ENCODE assay signal across 9 cellular contexts in the genomic region with DNA sequence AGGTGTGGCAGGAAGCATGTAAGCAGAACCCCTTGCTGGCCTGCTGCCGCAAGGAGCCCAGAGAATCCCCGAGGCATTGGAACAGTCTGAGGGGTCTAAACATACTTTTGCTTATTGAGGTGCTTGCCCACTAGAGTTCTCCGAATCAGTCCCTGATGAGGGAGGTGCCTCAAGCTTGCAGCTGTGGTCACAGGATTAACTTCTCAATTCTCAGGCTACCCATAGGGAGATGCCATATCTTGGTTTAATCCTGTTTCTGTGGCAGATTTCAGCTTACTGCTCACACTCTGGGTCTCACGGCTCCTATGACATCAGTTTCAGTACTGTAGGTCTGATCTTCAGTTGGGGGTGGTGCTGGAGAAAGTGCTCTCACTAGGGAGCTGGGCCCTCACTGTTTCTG. TPM values are rescaled to one million over a fixed set of nuclear protein-coding genes. Genes with fewer than 3 reads are reported as not detected.
DNase-seq lines count a peak whose midpoint lies in the region; ATAC-seq and TF ChIP-seq lines count a peak whose summit lies in the region.
"Had no signal": no experiment of that assay in that cellular context is flagged by ENCODE, and none has a peak within 500 bp of the region (broad histone marks: within the 10 kb centered on the region; RNA-seq: fewer than 3 reads in every experiment).

No MANE protein-coding gene starts in this region.

- H3K27me3 Mint-ChIP-seq in activated T-cell treated with anti-CD3 and anti-CD28 coated beads, Interleukin-2, amount 50 U/mL, for 72 hours (ENCODE audit: low read depth) = no peaks in the 10 kb centered on the region

- H3K4me3 Mint-ChIP-seq in activated T-cell treated with anti-CD3 and anti-CD28 coated beads, Interleukin-2, amount 50 U/mL, for 72 hours = no peak overlapping the region

- TF ChIP-seq POLR2A in esophagus muscularis mucosa (IDR thresholded peaks at IDR 0.05; ENCODE audit: low read depth) (no peak), suprapubic skin (IDR thresholded peaks at IDR 0.05) (no peak)

- H3K9me3 ChIP-seq in esophagus muscularis mucosa (no peaks in the 10 kb centered on the region), suprapubic skin (no peaks in the 10 kb centered on the region)

- no peaks in the 10 kb centered on the region for H3K27me3 ChIP-seq in esophagus muscularis mucosa
- H3K27me3 ChIP-seq in suprapubic skin = no peaks in the 10 kb centered on the region

- H3K27ac ChIP-seq in esophagus muscularis mucosa (replicated peaks in 1 of 4) (no peak overlapping the region), suprapubic skin (no peak overlapping the region)

- TF ChIP-seq EP300 in esophagus muscularis mucosa (IDR thresholded peaks at IDR 0.05) (no peak), suprapubic skin (IDR thresholded peaks at IDR 0.05) (no peak)

- H3K4me1 ChIP-seq in esophagus muscularis mucosa (no peaks in the 10 kb centered on the region), suprapubic skin (no peaks in the 10 kb centered on the region)

- H3K4me1 Mint-ChIP-seq in activated T-cell treated with anti-CD3 and anti-CD28 coated beads, Interleukin-2, amount 50 U/mL, for 72 hours (ENCODE audit: low read depth) = peaks cover 45% of the 10 kb centered on the region

- DNase-seq in activated T-cell treated with anti-CD3 and anti-CD28 coated beads, Interleukin-2, amount 50 U/mL, for 72 hours = peak; percentile 11 to 31
- DNase-seq in activated T-cell treated with anti-CD3 and anti-CD28 coated beads for 4 hours = no peak
- peak; percentile 80 for DNase-seq in OCI-M1 (lab: John Stamatoyannopoulos, UW)
- DNase-seq in stimulated activated naive CD8-positive, alpha-beta T cell treated with anti-CD3 and anti-CD28 coated beads, Interleukin-15, Interleukin-2, amounts not matched to agents 100 U/mL and 50 U/mL, for 24 hours = no peak
- no peak for DNase-seq in esophagus muscularis mucosa (ENCODE audit: extremely low spot score)
- DNase-seq in LoVo (ENCODE audit: low spot score) = no peak
- no peak for DNase-seq in suprapubic skin (ENCODE audit: low spot score in 2 of 2)
- DNase-seq: NCI-H526 treated with DMSO at 0.1 percent for 48 hours had no signal

- H3K27ac Mint-ChIP-seq in activated T-cell treated with anti-CD3 and anti-CD28 coated beads, Interleukin-2, amount 50 U/mL, for 72 hours = no peak overlapping the region

- H3K36me3 ChIP-seq in esophagus muscularis mucosa (no peaks in the 10 kb centered on the region), suprapubic skin (no peaks in the 10 kb centered on the region)

- peak; percentile 24 to 55 for ATAC-seq in activated T-cell treated with anti-CD3 and anti-CD28 coated beads, Interleukin-2, amount 50 U/mL, for 72 hours (replicated peaks in 1 of 2)
- ATAC-seq in HG02870 (IDR thresholded peaks at IDR 0.05; ENCODE audit: unreplicated experiment) = peak; percentile 33
- peak; percentile 30 for ATAC-seq in stimulated activated naive CD8-positive, alpha-beta T cell treated with anti-CD3 and anti-CD28 coated beads, Interleukin-15, Interleukin-2, amounts not matched to agents 100 U/mL and 50 U/mL, for 24 hours

- peaks cover 0 to 2% of the 10 kb centered on the region in 2 donors for H3K9me3 Mint-ChIP-seq in activated T-cell treated with anti-CD3 and anti-CD28 coated beads, Interleukin-2, amount 50 U/mL, for 72 hours

- intact Hi-C loops in esophagus muscularis mucosa (cut with DNase I) = no loop called here

- no peaks in the 10 kb centered on the region for H3K36me3 Mint-ChIP-seq in activated T-cell treated with anti-CD3 and anti-CD28 coated beads, Interleukin-2, amount 50 U/mL, for 72 hours (ENCODE audit: insufficient read depth in 2 of 2)

- 94% methylated on average over 3 of the region's 4 CpGs for WGBS in esophagus muscularis mucosa
- 75% methylated on average over 4 of the region's 4 CpGs for WGBS in suprapubic skin

- H3K4me3 ChIP-seq in esophagus muscularis mucosa (no peak overlapping the region), suprapubic skin (no peak overlapping the region)

- TF ChIP-seq CTCF in esophagus muscularis mucosa (IDR thresholded peaks at IDR 0.05) (no peak), suprapubic skin (IDR thresholded peaks at IDR 0.05) (no peak)

RNA-seq across cellular contexts. Expression of gene CCNG2, which starts 39.9 kb away (rescaled TPM):
- 10 to 100 TPM; 29.6 to 38.5 TPM for total RNA-seq in activated T-cell treated with anti-CD3 and anti-CD28 coated beads, Interleukin-2, amount 50 U/mL, for 72 hours
- total RNA-seq in esophagus muscularis mucosa (10 to 100 TPM; 25.7 to 33.3 (median 26.2) TPM), suprapubic skin (10 to 100 TPM; 24.0 to 91.8 (median 45.8) TPM)

Comparison
In these comparisons a context has a peak if more than half of its experiments do, and no peak if none do; other contexts are left out.
1. DNase-seq: peak in activated T-cell treated with anti-CD3 and anti-CD28 coated beads, Interleukin-2, amount 50 U/mL, for 72 hours (2 of 2) and OCI-M1 (single experiment); none in activated T-cell treated with anti-CD3 and anti-CD28 coated beads for 4 hours (single experiment), stimulated activated naive CD8-positive, alpha-beta T cell treated with anti-CD3 and anti-CD28 coated beads, Interleukin-15, Interleukin-2, amounts not matched to agents 100 U/mL and 50 U/mL, for 24 hours (single experiment), esophagus muscularis mucosa (single experiment), LoVo (single experiment) and suprapubic skin (0 of 2).
2. Peak in every context shown above with its lines, with median percentiles within 50 percentile points of each other: ATAC-seq.